Comparison of ENCODE assay signal across 8 cellular contexts in the genomic region with DNA sequence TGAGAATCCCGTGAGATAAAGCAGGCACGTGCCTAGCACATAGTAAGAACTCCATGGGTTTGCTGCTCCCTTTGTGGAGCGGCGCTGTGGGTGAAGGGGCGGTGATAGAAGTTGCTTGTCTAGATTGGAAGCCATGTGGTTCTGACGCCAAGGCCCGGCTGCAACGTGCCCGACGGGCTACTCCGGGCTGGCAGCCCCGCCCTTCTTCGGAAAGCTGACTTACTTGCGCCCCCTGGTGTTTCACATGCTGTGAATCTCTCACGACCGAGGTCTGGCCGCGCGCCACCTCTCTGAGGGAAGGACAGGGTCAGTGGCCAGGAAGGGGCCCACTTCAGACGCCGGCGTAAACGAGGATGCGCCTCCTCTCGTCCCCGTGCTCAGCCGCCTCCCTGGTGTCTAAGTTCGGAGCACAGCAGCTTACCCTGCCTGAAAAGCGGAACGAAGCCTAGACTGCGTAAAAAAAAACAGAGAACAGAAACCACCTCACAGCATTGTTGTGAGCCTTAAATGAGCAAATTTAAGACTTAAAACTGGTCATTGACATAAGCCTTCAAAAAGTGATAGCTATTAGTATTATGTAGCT. TPM values are rescaled to one million over a fixed set of nuclear protein-coding genes. Genes with fewer than 3 reads are reported as not detected.
DNase-seq lines count a peak whose midpoint lies in the region; ATAC-seq and TF ChIP-seq lines count a peak whose summit lies in the region.

No MANE protein-coding gene starts in this region.

- peak in 1 of 4 donors; percentile 30 for TF ChIP-seq POLR2A in esophagus squamous epithelium (IDR thresholded peaks at IDR 0.05)

- H3K27me3 ChIP-seq in Panc1 (ENCODE audit: control insufficient read depth, insufficient read depth, low read length) (no peaks in the 10 kb centered on the region), esophagus squamous epithelium (no peaks in the 10 kb centered on the region)
- H3K27me3 ChIP-seq in naive thymus-derived CD4-positive, alpha-beta T cell (ENCODE audit: control insufficient read depth in 2 of 2, insufficient read depth in 2 of 2, low read length in 2 of 2): no peaks in the 10 kb centered on the region

- H3K27ac ChIP-seq in Panc1 (ENCODE audit: low read length): peak overlapping the region; percentile 83
- peak overlapping the region; percentile 74 to 92 (median 88) for H3K27ac ChIP-seq in esophagus squamous epithelium
- H3K27ac ChIP-seq in naive thymus-derived CD4-positive, alpha-beta T cell (ENCODE audit: low read depth, low read length): peak overlapping the region; percentile 30

- no peaks in the 10 kb centered on the region for H3K36me3 Mint-ChIP-seq in activated T-cell treated with anti-CD3 and anti-CD28 coated beads, Interleukin-2, amount 50 U/mL, for 72 hours (ENCODE audit: insufficient read depth in 2 of 2)
- no peaks in the 10 kb centered on the region for H3K36me3 Mint-ChIP-seq in naive thymus-derived CD4-positive, alpha-beta T cell
- H3K36me3 Mint-ChIP-seq in stimulated activated effector memory CD8-positive, alpha-beta T cell treated with anti-CD3 and anti-CD28 coated beads, Interleukin-12 subunit alpha, Interleukin-12 subunit beta, amount 100 ng/mL, for 72 hours: no peaks in the 10 kb centered on the region

- peak overlapping the region; percentile 82 for H3K27ac Mint-ChIP-seq in activated T-cell treated with anti-CD3 and anti-CD28 coated beads, Interleukin-2, amount 50 U/mL, for 72 hours
- peak overlapping the region in 3 of 9 donors; percentile 43 to 73 (median 64) for H3K27ac Mint-ChIP-seq in naive thymus-derived CD4-positive, alpha-beta T cell
- H3K27ac Mint-ChIP-seq in stimulated activated effector memory CD8-positive, alpha-beta T cell treated with anti-CD3 and anti-CD28 coated beads, Interleukin-12 subunit alpha, Interleukin-12 subunit beta, amount 100 ng/mL, for 72 hours: peak overlapping the region; percentile 82

- H3K4me1 ChIP-seq in Panc1 (ENCODE audit: control insufficient read depth, insufficient read depth, low read length): no peaks in the 10 kb centered on the region; the same call in 1 of the 2 replicates
- H3K4me1 ChIP-seq in esophagus squamous epithelium: peaks cover 31 to 70% (median 42%) of the 10 kb centered on the region in 3 donors
- peaks cover 0 to 3% of the 10 kb centered on the region in 2 donors for H3K4me1 ChIP-seq in naive thymus-derived CD4-positive, alpha-beta T cell (ENCODE audit: control insufficient read depth in 2 of 2, insufficient read depth in 2 of 2, low read length in 2 of 2)

- BruUV-seq in Panc1 (replicated peaks; lab: Mats Ljungman, UMichigan): no TSS peak

- CTCF ChIA-PET in Panc1 (lab: Charles Lee): interaction anchor here (0.6 kb wide), 2 partner anchors 50 to 207 kb away, joined by 3 read pairs; no protein-coding TSS in a partner anchor
- CTCF ChIA-PET in naive thymus-derived CD4-positive, alpha-beta T cell (lab: Charles Lee): interaction anchor here (0.6 to 3.9 kb wide), 12 partner anchors 9 to 1964 kb away, joined by 3 to 75 read pairs (median 4); no protein-coding TSS in a partner anchor

- peak overlapping the region; percentile 34 to 61 for H3K4me3 ChIP-seq in Panc1 (ENCODE audit: low read depth in 2 of 2, low read length in 2 of 2)
- H3K4me3 ChIP-seq in esophagus squamous epithelium: peak overlapping the region; percentile 10 to 60 (median 50)
- H3K4me3 ChIP-seq in naive thymus-derived CD4-positive, alpha-beta T cell (ENCODE audit: low read length): peak overlapping the region; percentile 46

- peaks cover 21% of the 10 kb centered on the region for H3K27me3 Mint-ChIP-seq in activated T-cell treated with anti-CD3 and anti-CD28 coated beads, Interleukin-2, amount 50 U/mL, for 72 hours (ENCODE audit: low read depth)
- H3K27me3 Mint-ChIP-seq in naive thymus-derived CD4-positive, alpha-beta T cell: peaks cover 7 to 30% (median 19%) of the 10 kb centered on the region in 5 donors

- H3K4me3 Mint-ChIP-seq in activated T-cell treated with anti-CD3 and anti-CD28 coated beads, Interleukin-2, amount 50 U/mL, for 72 hours: peak overlapping the region; percentile 90 to 94
- peak overlapping the region; percentile 71 to 89 (median 84) for H3K4me3 Mint-ChIP-seq in naive thymus-derived CD4-positive, alpha-beta T cell
- peak overlapping the region; percentile 67 for H3K4me3 Mint-ChIP-seq in stimulated activated effector memory CD8-positive, alpha-beta T cell treated with anti-CD3 and anti-CD28 coated beads, Interleukin-12 subunit alpha, Interleukin-12 subunit beta, amount 100 ng/mL, for 72 hours

- ATAC-seq in GM21737 (IDR thresholded peaks at IDR 0.05; ENCODE audit: unreplicated experiment) (peak; percentile 90), Panc1 (peak; percentile 94)
- ATAC-seq in activated T-cell treated with anti-CD3 and anti-CD28 coated beads, Interleukin-2, amount 50 U/mL, for 72 hours (replicated peaks in 1 of 2): peak; percentile 98 to 99
- peak; percentile 94 for ATAC-seq in naive thymus-derived CD4-positive, alpha-beta T cell
- peak; percentile 94 for ATAC-seq in stimulated activated effector memory CD8-positive, alpha-beta T cell treated with anti-CD3 and anti-CD28 coated beads, Interleukin-12 subunit alpha, Interleukin-12 subunit beta, amount 100 ng/mL, for 72 hours

- intact Hi-C loops in Panc1 (cut with micrococcal nuclease; ENCODE audit: unreplicated experiment) (loop anchor here (1.0 kb wide), 1 partner anchor 75 kb away; no protein-coding TSS in a partner anchor), esophagus squamous epithelium (cut with DNase I) (no loop called here)
- intact Hi-C loops in naive thymus-derived CD4-positive, alpha-beta T cell (cut with micrococcal nuclease): loop anchor here (1.0 to 5.0 kb wide), 6 partner anchors 75 to 984 kb away; a partner anchor contains a TSS

- peaks cover 13% of the 10 kb centered on the region for H3K4me1 Mint-ChIP-seq in activated T-cell treated with anti-CD3 and anti-CD28 coated beads, Interleukin-2, amount 50 U/mL, for 72 hours (ENCODE audit: low read depth)
- H3K4me1 Mint-ChIP-seq in naive thymus-derived CD4-positive, alpha-beta T cell: peaks cover 0 to 17% (median 9%) of the 10 kb centered on the region in 7 donors
- H3K4me1 Mint-ChIP-seq in stimulated activated effector memory CD8-positive, alpha-beta T cell treated with anti-CD3 and anti-CD28 coated beads, Interleukin-12 subunit alpha, Interleukin-12 subunit beta, amount 100 ng/mL, for 72 hours: peaks cover 15% of the 10 kb centered on the region

- POLR2A ChIA-PET in Panc1 (lab: Charles Lee): no interaction called here
- POLR2A ChIA-PET in naive thymus-derived CD4-positive, alpha-beta T cell (lab: Charles Lee): interaction anchor here (1.1 kb wide), 1 partner anchor 75 kb away, joined by 8 read pairs; no protein-coding TSS in a partner anchor

- H3K9me3 Mint-ChIP-seq in activated T-cell treated with anti-CD3 and anti-CD28 coated beads, Interleukin-2, amount 50 U/mL, for 72 hours: no peaks in the 10 kb centered on the region
- H3K9me3 Mint-ChIP-seq in naive thymus-derived CD4-positive, alpha-beta T cell: peaks cover 0 to 2% (median 0%) of the 10 kb centered on the region in 11 donors
- no peaks in the 10 kb centered on the region for H3K9me3 Mint-ChIP-seq in stimulated activated effector memory CD8-positive, alpha-beta T cell treated with anti-CD3 and anti-CD28 coated beads, Interleukin-12 subunit alpha, Interleukin-12 subunit beta, amount 100 ng/mL, for 72 hours

- in situ Hi-C loops in Panc1 (cut with HindIII; ENCODE audit: low pct_unique_long_range_greater_than_20kb, low sequenced_read_pairs): no loop called here

- 0% methylated on average over 4 to 11 of the region's 31 CpGs for WGBS in esophagus squamous epithelium, 2 donors

- DNase-seq in DMS79 treated with DMSO at 0.1 percent for 48 hours (lab: John Stamatoyannopoulos, UW): peak; percentile 87
- peak; percentile 67 for DNase-seq in KG1 (lab: John Stamatoyannopoulos, UW)
- peak; percentile 64 for DNase-seq in Panc1 (ENCODE audit: low read depth, low spot score)
- DNase-seq in activated T-cell treated with anti-CD3 and anti-CD28 coated beads, Interleukin-2, amount 50 U/mL, for 72 hours: peak; percentile 91 to 92
- peak; percentile 77 for DNase-seq in esophagus squamous epithelium (lab: John Stamatoyannopoulos, UW)
- DNase-seq in naive thymus-derived CD4-positive, alpha-beta T cell: peak; percentile 66 to 85 (median 78)
- peak; percentile 89 to 94 for DNase-seq in stimulated activated effector memory CD8-positive, alpha-beta T cell treated with anti-CD3 and anti-CD28 coated beads, Interleukin-12 subunit alpha, Interleukin-12 subunit beta, amount 100 ng/mL, for 72 hours (ENCODE audit: low spot score in 2 of 2)

- H3K9me3 ChIP-seq in Panc1 (ENCODE audit: control insufficient read depth, insufficient read depth, low read depth, low read length): no peaks in the 10 kb centered on the region
- H3K9me3 ChIP-seq in esophagus squamous epithelium: no peaks in the 10 kb centered on the region
- H3K9me3 ChIP-seq in naive thymus-derived CD4-positive, alpha-beta T cell (ENCODE audit: control insufficient read depth in 2 of 3, low read length in 3 of 3): no peaks in the 10 kb centered on the region

- H3K36me3 ChIP-seq in Panc1 (ENCODE audit: control insufficient read depth, insufficient read depth, low read length) (no peaks in the 10 kb centered on the region), esophagus squamous epithelium (no peaks in the 10 kb centered on the region)
- no peaks in the 10 kb centered on the region for H3K36me3 ChIP-seq in naive thymus-derived CD4-positive, alpha-beta T cell (ENCODE audit: control insufficient read depth in 2 of 3, insufficient read depth in 3 of 3, low read length in 3 of 3)

- TF ChIP-seq CTCF in Panc1 (IDR thresholded peaks at IDR 0.05) (peak; percentile 82), esophagus squamous epithelium (IDR thresholded peaks at IDR 0.05) (peak; percentile 82 to 96 (median 92))

RNA-seq across cellular contexts. Expression of a gene that starts 42.6 kb away (rescaled TPM):
- total RNA-seq in Panc1 (2021; ENCODE audit: unreplicated experiment) (1.6 TPM), esophagus squamous epithelium (10 to 100 TPM in 2 of 4 donors, 1 to 10 TPM in 2; 2.9 to 11.6 (median 8.2) TPM)
- 2.0 TPM for polyA plus RNA-seq in Panc1 (2012; ENCODE audit: insufficient read length)
- total RNA-seq in activated T-cell treated with anti-CD3 and anti-CD28 coated beads, Interleukin-2, amount 50 U/mL, for 72 hours: under 1 TPM; 0.29 to 0.53 TPM
- total RNA-seq in naive thymus-derived CD4-positive, alpha-beta T cell: under 1 TPM in 4 of 5 experiments, not detected in 1; 0.38 to 0.94 (median 0.61) TPM
- polyA plus RNA-seq in naive thymus-derived CD4-positive, alpha-beta T cell: under 1 TPM; 0.05 to 0.55 TPM

Comparison
In these comparisons a context has a peak if more than half of its experiments do, and no peak if none do; other contexts are left out.
1. Peak in every context shown above with its lines: DNase-seq, ATAC-seq, H3K4me3 ChIP-seq and H3K27ac ChIP-seq.
2. H3K27ac ChIP-seq: peak in every context shown above with its lines; median percentile 88 in esophagus squamous epithelium; 83 in Panc1; 30 in naive thymus-derived CD4-positive, alpha-beta T cell.